Comparison of ENCODE assay signal across 1 cellular context in the genomic region with DNA sequence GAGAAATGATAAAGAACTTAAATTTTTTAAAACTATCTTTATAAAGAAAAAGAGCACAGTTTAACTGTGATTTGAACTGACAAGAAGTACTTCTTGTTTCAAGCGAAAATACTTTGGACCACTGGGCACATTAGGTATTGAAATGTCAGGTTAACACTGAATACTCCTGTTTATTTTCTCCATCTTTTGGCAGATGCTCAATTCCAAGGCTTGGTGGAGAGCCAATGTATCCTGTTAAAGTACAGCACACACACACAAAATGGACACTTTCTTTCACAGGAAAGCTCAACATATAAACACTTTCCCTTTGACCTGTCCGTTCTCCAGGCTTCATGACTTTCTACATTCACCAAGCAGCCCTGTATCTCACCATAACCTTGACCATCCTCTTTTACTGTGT.
TF ChIP-seq lines count a peak whose summit lies in the region.

No MANE protein-coding gene starts in this region.

TF ChIP-seq in HepG2, 621 proteins besides CTCF, POLR2A, EP300 and RAD21 (continued from another document):
- TF ChIP-seq, protein P1, sequence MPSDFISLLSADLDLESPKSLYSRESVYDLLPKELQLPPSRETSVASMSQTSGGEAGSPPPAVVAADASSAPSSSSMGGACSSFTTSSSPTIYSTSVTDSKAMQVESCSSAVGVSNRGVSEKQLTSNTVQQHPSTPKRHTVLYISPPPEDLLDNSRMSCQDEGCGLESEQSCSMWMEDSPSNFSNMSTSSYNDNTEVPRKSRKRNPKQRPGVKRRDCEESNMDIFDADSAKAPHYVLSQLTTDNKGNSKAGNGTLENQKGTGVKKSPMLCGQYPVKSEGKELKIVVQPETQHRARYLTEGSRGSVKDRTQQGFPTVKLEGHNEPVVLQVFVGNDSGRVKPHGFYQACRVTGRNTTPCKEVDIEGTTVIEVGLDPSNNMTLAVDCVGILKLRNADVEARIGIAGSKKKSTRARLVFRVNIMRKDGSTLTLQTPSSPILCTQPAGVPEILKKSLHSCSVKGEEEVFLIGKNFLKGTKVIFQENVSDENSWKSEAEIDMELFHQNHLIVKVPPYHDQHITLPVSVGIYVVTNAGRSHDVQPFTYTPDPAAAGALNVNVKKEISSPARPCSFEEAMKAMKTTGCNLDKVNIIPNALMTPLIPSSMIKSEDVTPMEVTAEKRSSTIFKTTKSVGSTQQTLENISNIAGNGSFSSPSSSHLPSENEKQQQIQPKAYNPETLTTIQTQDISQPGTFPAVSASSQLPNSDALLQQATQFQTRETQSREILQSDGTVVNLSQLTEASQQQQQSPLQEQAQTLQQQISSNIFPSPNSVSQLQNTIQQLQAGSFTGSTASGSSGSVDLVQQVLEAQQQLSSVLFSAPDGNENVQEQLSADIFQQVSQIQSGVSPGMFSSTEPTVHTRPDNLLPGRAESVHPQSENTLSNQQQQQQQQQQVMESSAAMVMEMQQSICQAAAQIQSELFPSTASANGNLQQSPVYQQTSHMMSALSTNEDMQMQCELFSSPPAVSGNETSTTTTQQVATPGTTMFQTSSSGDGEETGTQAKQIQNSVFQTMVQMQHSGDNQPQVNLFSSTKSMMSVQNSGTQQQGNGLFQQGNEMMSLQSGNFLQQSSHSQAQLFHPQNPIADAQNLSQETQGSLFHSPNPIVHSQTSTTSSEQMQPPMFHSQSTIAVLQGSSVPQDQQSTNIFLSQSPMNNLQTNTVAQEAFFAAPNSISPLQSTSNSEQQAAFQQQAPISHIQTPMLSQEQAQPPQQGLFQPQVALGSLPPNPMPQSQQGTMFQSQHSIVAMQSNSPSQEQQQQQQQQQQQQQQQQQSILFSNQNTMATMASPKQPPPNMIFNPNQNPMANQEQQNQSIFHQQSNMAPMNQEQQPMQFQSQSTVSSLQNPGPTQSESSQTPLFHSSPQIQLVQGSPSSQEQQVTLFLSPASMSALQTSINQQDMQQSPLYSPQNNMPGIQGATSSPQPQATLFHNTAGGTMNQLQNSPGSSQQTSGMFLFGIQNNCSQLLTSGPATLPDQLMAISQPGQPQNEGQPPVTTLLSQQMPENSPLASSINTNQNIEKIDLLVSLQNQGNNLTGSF (CRISPR knock-in tag; IDR thresholded peaks at IDR 0.05): no peak
- TF ChIP-seq MZF1 (CRISPR knock-in tag; IDR thresholded peaks at IDR 0.05; ENCODE audit: borderline replicate concordance): no peak
- TF ChIP-seq ZNF713 (CRISPR knock-in tag; IDR thresholded peaks at IDR 0.05): no peak
- no peak for TF ChIP-seq SMAD9 (CRISPR knock-in tag; IDR thresholded peaks at IDR 0.05)
- TF ChIP-seq ZSCAN25 (CRISPR knock-in tag; IDR thresholded peaks at IDR 0.05): no peak
- no peak for TF ChIP-seq YEATS2 (CRISPR knock-in tag; IDR thresholded peaks at IDR 0.05; ENCODE audit: borderline replicate concordance)
- TF ChIP-seq GLI4 (CRISPR knock-in tag; IDR thresholded peaks at IDR 0.05; ENCODE audit: borderline replicate concordance): no peak
- no peak for TF ChIP-seq SP5 (CRISPR knock-in tag; IDR thresholded peaks at IDR 0.05; ENCODE audit: borderline replicate concordance, low read depth)
